1 cellular context compared by ENCODE assay signal in genomic region chr7:129831424-129832058, GRCh38.
TF ChIP-seq lines count a peak whose summit lies in the region.

No MANE protein-coding gene starts in this region.

TF ChIP-seq in K562, 482 proteins besides CTCF, POLR2A, EP300 and RAD21 (continued from another document and continues in another):
- TF ChIP-seq ZNF318 (IDR thresholded peaks at IDR 0.05; ENCODE audit: borderline replicate concordance in 1 of 2, low read depth in 1 of 2) (peak in 1 of 2 experiments; percentile 92; a peak in 2 of 4 replicates), YY1 (IDR thresholded peaks at IDR 0.05; ENCODE audit: borderline replicate concordance in 1 of 3, control insufficient read depth in 1 of 3, extremely low read depth in 1 of 3, insufficient read depth in 3 of 3, insufficient read length in 1 of 3, insufficient replicate concordance in 2 of 3, low read depth in 1 of 3, low read length in 2 of 3) (peak in 1 of 3 experiments; percentile 64), HNRNPLL (IDR thresholded peaks at IDR 0.05; ENCODE audit: low read depth, low read length, poor library complexity, severe bottlenecking) (peak; percentile 32), SMAD3 (CRISPR knock-in tag; conservative IDR thresholded peaks at IDR 0.05) (0 out of 2 replicates have a peak, but pooled peaks have one; percentile 49), SMAD1 (IDR thresholded peaks at IDR 0.05; ENCODE audit: low read depth, low read length, partially characterized antibody) (no peak), GMEB1 (CRISPR knock-in tag; IDR thresholded peaks at IDR 0.05) (no peak), TEAD1 (CRISPR knock-in tag; IDR thresholded peaks at IDR 0.05) (peak; percentile 9 to 32; a peak in 2 of 4 replicates), POLR2G (IDR thresholded peaks at IDR 0.05; ENCODE audit: low read depth, low read length) (no peak), ZNF354B (CRISPR knock-in tag; IDR thresholded peaks at IDR 0.05) (no peak), HLTF (IDR thresholded peaks at IDR 0.05) (no peak), GTF2F1 (IDR thresholded peaks at IDR 0.05; ENCODE audit: low read depth, low read length) (no peak), MEIS2 (IDR thresholded peaks at IDR 0.05; ENCODE audit: partially characterized antibody) (peak; percentile 64), ZFPM2 (CRISPR knock-in tag; IDR thresholded peaks at IDR 0.05) (no peak), ATF7 (IDR thresholded peaks at IDR 0.05) (peak; percentile 95), AFF1 (IDR thresholded peaks at IDR 0.05; ENCODE audit: low read depth in 1 of 2, partially characterized antibody in 2 of 2) (peak in 1 of 2 experiments; percentile 37), SMAD4 (CRISPR knock-in tag; conservative IDR thresholded peaks at IDR 0.05) (peak; percentile 81; the same call in 1 of the 2 replicates), DPF2 (IDR thresholded peaks at IDR 0.05) (peak; percentile 70; the same call in 1 of the 2 replicates), NFRKB (IDR thresholded peaks at IDR 0.05; ENCODE audit: low read depth) (peak; percentile 41; the same call in 1 of the 2 replicates), CBFA2T2 (conservative IDR thresholded peaks at IDR 0.05) (0 out of 2 replicates have a peak, but pooled peaks have one; percentile 4), CC2D1A (IDR thresholded peaks at IDR 0.05) (no peak), KLF13 (tag; IDR thresholded peaks at IDR 0.05; ENCODE audit: borderline replicate concordance, low read depth) (peak; percentile 62), CBFA2T3 (IDR thresholded peaks at IDR 0.05) (peak; percentile 5; the same call in 1 of the 2 replicates), SOX6 (IDR thresholded peaks at IDR 0.05) (no peak), TOE1 (IDR thresholded peaks at IDR 0.05; ENCODE audit: borderline replicate concordance) (no peak), TOE1 (CRISPR knock-in tag; IDR thresholded peaks at IDR 0.05; ENCODE audit: borderline replicate concordance, low read depth) (no peak), FOSL1 (tag; conservative IDR thresholded peaks at IDR 0.05) (peak; percentile 43; the same call in 1 of the 2 replicates), CHCHD3 (CRISPR knock-in tag; IDR thresholded peaks at IDR 0.05) (no peak), IRF1 (CRISPR knock-in tag; IDR thresholded peaks at IDR 0.05; ENCODE audit: borderline replicate concordance) (no peak), TEAD4 (IDR thresholded peaks at IDR 0.05; ENCODE audit: low read length) (peak; percentile 47), TEAD4 (CRISPR knock-in tag; IDR thresholded peaks at IDR 0.05; ENCODE audit: borderline replicate concordance) (no peak), SMARCA4 (IDR thresholded peaks at IDR 0.05) (peak; percentile 69; the same call in 1 of the 2 replicates), ZNF175 (CRISPR knock-in tag; IDR thresholded peaks at IDR 0.05; ENCODE audit: low read depth) (peak; percentile 93), GTF2A2 (tag; IDR thresholded peaks at IDR 0.05) (peak; percentile 45; the same call in 1 of the 2 replicates), CHD4 (IDR thresholded peaks at IDR 0.05; ENCODE audit: insufficient read depth, insufficient replicate concordance, low read depth, low read length, poor library complexity, severe bottlenecking) (no peak), FUS (optimal IDR thresholded peaks at IDR 0.05; ENCODE audit: low read depth, low read length) (no peak)
- TF ChIP-seq, protein P1, sequence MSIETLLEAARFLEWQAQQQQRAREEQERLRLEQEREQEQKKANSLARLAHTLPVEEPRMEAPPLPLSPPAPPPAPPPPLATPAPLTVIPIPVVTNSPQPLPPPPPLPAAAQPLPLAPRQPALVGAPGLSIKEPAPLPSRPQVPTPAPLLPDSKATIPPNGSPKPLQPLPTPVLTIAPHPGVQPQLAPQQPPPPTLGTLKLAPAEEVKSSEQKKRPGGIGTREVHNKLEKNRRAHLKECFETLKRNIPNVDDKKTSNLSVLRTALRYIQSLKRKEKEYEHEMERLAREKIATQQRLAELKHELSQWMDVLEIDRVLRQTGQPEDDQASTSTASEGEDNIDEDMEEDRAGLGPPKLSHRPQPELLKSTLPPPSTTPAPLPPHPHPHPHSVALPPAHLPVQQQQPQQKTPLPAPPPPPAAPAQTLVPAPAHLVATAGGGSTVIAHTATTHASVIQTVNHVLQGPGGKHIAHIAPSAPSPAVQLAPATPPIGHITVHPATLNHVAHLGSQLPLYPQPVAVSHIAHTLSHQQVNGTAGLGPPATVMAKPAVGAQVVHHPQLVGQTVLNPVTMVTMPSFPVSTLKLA (conservative IDR thresholded peaks at IDR 0.05): no peak
- TF ChIP-seq, protein P2, sequence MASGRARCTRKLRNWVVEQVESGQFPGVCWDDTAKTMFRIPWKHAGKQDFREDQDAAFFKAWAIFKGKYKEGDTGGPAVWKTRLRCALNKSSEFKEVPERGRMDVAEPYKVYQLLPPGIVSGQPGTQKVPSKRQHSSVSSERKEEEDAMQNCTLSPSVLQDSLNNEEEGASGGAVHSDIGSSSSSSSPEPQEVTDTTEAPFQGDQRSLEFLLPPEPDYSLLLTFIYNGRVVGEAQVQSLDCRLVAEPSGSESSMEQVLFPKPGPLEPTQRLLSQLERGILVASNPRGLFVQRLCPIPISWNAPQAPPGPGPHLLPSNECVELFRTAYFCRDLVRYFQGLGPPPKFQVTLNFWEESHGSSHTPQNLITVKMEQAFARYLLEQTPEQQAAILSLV (tag; IDR thresholded peaks at IDR 0.05): peak; percentile 60; the same call in 1 of the 2 replicates
- TF ChIP-seq, protein P3, sequence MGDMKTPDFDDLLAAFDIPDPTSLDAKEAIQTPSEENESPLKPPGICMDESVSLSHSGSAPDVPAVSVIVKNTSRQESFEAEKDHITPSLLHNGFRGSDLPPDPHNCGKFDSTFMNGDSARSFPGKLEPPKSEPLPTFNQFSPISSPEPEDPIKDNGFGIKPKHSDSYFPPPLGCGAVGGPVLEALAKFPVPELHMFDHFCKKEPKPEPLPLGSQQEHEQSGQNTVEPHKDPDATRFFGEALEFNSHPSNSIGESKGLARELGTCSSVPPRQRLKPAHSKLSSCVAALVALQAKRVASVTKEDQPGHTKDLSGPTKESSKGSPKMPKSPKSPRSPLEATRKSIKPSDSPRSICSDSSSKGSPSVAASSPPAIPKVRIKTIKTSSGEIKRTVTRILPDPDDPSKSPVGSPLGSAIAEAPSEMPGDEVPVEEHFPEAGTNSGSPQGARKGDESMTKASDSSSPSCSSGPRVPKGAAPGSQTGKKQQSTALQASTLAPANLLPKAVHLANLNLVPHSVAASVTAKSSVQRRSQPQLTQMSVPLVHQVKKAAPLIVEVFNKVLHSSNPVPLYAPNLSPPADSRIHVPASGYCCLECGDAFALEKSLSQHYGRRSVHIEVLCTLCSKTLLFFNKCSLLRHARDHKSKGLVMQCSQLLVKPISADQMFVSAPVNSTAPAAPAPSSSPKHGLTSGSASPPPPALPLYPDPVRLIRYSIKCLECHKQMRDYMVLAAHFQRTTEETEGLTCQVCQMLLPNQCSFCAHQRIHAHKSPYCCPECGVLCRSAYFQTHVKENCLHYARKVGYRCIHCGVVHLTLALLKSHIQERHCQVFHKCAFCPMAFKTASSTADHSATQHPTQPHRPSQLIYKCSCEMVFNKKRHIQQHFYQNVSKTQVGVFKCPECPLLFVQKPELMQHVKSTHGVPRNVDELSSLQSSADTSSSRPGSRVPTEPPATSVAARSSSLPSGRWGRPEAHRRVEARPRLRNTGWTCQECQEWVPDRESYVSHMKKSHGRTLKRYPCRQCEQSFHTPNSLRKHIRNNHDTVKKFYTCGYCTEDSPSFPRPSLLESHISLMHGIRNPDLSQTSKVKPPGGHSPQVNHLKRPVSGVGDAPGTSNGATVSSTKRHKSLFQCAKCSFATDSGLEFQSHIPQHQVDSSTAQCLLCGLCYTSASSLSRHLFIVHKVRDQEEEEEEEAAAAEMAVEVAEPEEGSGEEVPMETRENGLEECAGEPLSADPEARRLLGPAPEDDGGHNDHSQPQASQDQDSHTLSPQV (IDR thresholded peaks at IDR 0.05): peak; percentile 90
